4 cellular contexts compared by ENCODE assay signal in genomic region chr17:5132503-5133225, GRCh38. TPM values are rescaled to one million over a fixed set of nuclear protein-coding genes. Genes with fewer than 3 reads are reported as not detected.
"Had no signal": no experiment of that assay in that cellular context is flagged by ENCODE, and none has a peak within 500 bp of the region (broad histone marks: within the 10 kb centered on the region; RNA-seq: fewer than 3 reads in every experiment).

No MANE protein-coding gene starts in this region.

RNA-seq across cellular contexts. Expression of gene USP6, which starts 16.8 kb away (rescaled TPM):
- total RNA-seq: IMR-90, MCF 10A, SK-MEL-5 had no signal

RNA-seq across cellular contexts. Expression of gene ZFP3, which starts 54.4 kb away (rescaled TPM):
- total RNA-seq: MCF 10A, SK-MEL-5 had no signal
- polyA plus RNA-seq: K562 had no signal
